ENCODE assay signal across 9 cellular contexts in genomic region chr16:89599451-89599858, GRCh38. TPM values are rescaled to one million over a fixed set of nuclear protein-coding genes. Genes with fewer than 3 reads are reported as not detected.
DNase-seq lines count a peak whose midpoint lies in the region; ATAC-seq and TF ChIP-seq lines count a peak whose summit lies in the region.
"Had no signal": no experiment of that assay in that cellular context is flagged by ENCODE, and none has a peak within 500 bp of the region (broad histone marks: within the 10 kb centered on the region; RNA-seq: fewer than 3 reads in every experiment).

No MANE protein-coding gene starts in this region.

- no peak overlapping the region for H3K56ac ChIP-seq in IMR-90 (ENCODE audit: extremely low read depth, insufficient read depth, low read length)

- ATAC-seq in IMR-90 (ENCODE audit: low read depth): no peak
- ATAC-seq in GM18870 (IDR thresholded peaks at IDR 0.05; ENCODE audit: unreplicated experiment): no peak

- TF ChIP-seq CTCF in IMR-90 (conservative IDR thresholded peaks at IDR 0.05; ENCODE audit: low read depth, low read length): peak; percentile 41

- no peak overlapping the region for H3K4me2 ChIP-seq in IMR-90 (ENCODE audit: low read depth, low read length)
- no peak overlapping the region for H3K4me2 ChIP-seq in mesenchymal stem cell (ENCODE audit: low read length, poor library complexity, severe bottlenecking)

- H4K91ac ChIP-seq in IMR-90 (ENCODE audit: insufficient read depth, low read depth, low read length) (no peak overlapping the region), mesenchymal stem cell (ENCODE audit: low read length) (no peak overlapping the region)

- H2AFZ ChIP-seq in IMR-90 (replicated peaks; ENCODE audit: low read length, poor library complexity) (peak overlapping the region; percentile 53), mesenchymal stem cell (ENCODE audit: low read depth, low read length) (no peak overlapping the region)

- peaks cover 10% of the 10 kb centered on the region for H4K20me1 ChIP-seq in IMR-90 (ENCODE audit: insufficient read depth, low read length)

- H3K36me3 ChIP-seq in IMR-90 (ENCODE audit: control insufficient read depth, insufficient read depth, low read length): no peaks in the 10 kb centered on the region; the same call in 1 of the 2 replicates
- H3K36me3 ChIP-seq in mesenchymal stem cell (ENCODE audit: control insufficient read depth in 1 of 2, insufficient read depth in 2 of 2, low read depth in 1 of 2, low read length in 2 of 2): peaks cover 0 to 3% of the 10 kb centered on the region in 2 experiments

- H4K5ac ChIP-seq in IMR-90 (ENCODE audit: low read depth, low read length): no peak overlapping the region

- peak overlapping the region; percentile 3 for H2AK9ac ChIP-seq in IMR-90 (replicated peaks; ENCODE audit: low read depth, low read length, poor library complexity)

- BruUV-seq in IMR-90 (replicated peaks; lab: Mats Ljungman, UMichigan): no TSS peak

- intact Hi-C loops in IMR-90 (cut with micrococcal nuclease): no loop called here
- intact Hi-C loops in activated CD4-positive, alpha-beta memory T cell treated with anti-CD3 and anti-CD28 coated beads for 36 hours (cut with micrococcal nuclease): no loop called here

- H3K27me3 Mint-ChIP-seq in activated CD4-positive, alpha-beta memory T cell treated with anti-CD3 and anti-CD28 coated beads for 36 hours: no peaks in the 10 kb centered on the region

- H2AK5ac ChIP-seq in IMR-90 (ENCODE audit: low read depth, low read length) (peak overlapping the region; percentile 43; the same call in 1 of the 2 replicates), mesenchymal stem cell (ENCODE audit: low read length, severe bottlenecking) (peak overlapping the region; percentile 69)

- H3K4me3 ChIP-seq in IMR-90 (ENCODE audit: insufficient read depth, low read depth, low read length) (no peak overlapping the region), mesenchymal stem cell (ENCODE audit: insufficient read depth in 1 of 2, low read depth in 1 of 2, low read length in 2 of 2) (peak overlapping the region in 1 of 2 experiments; percentile 27)

- in situ Hi-C loops in IMR-90 (cut with MboI; ENCODE audit: low sequenced_read_pairs): no loop called here

- H2BK12ac ChIP-seq in mesenchymal stem cell (ENCODE audit: low read length in 2 of 2): peak overlapping the region in 1 of 2 experiments; percentile 17

- H3K18ac ChIP-seq in IMR-90 (ENCODE audit: low read depth, low read length) (no peak overlapping the region), mesenchymal stem cell (ENCODE audit: low read depth in 1 of 2, low read length in 2 of 2) (no peak overlapping the region)

- peaks cover 12% of the 10 kb centered on the region for H3K4me1 ChIP-seq in IMR-90 (ENCODE audit: control insufficient read depth, insufficient read depth, low read length)
- H3K4me1 ChIP-seq in mesenchymal stem cell (ENCODE audit: control insufficient read depth, insufficient read depth, low read depth, low read length): peaks cover 27% of the 10 kb centered on the region

- no peak overlapping the region for H3K4me3 Mint-ChIP-seq in activated CD4-positive, alpha-beta memory T cell treated with anti-CD3 and anti-CD28 coated beads for 36 hours
- H3K4me3 Mint-ChIP-seq: T-helper 1 cell treated with Interleukin-12 subunit alpha and Interleukin-12 subunit beta and Interleukin-4 antibody, amounts not matched to agents 30 μg/mL and 1 μg/mL, for 36 hours had no signal

- H3K14ac ChIP-seq in IMR-90 (replicated peaks; ENCODE audit: low read depth, low read length): no peak overlapping the region
- peak overlapping the region in 1 of 2 experiments; percentile 13 for H3K14ac ChIP-seq in mesenchymal stem cell (ENCODE audit: low read length in 2 of 2)

- DNase-seq in Daoy (ENCODE audit: low read depth): peak; percentile 59
- no peak for DNase-seq in IMR-90
- peak; percentile 63 for DNase-seq in activated CD4-positive, alpha-beta memory T cell treated with anti-CD3 and anti-CD28 coated beads for 36 hours
- no peak for DNase-seq in mesenchymal stem cell
- DNase-seq in hippocampal formation (lab: John Stamatoyannopoulos, UW): no peak
- DNase-seq in substantia nigra (lab: John Stamatoyannopoulos, UW): no peak
- DNase-seq in NCI-H1436 treated with DMSO at 0.1 percent for 48 hours (lab: John Stamatoyannopoulos, UW): no peak

- H3K4me1 Mint-ChIP-seq in activated CD4-positive, alpha-beta memory T cell treated with anti-CD3 and anti-CD28 coated beads for 36 hours (ENCODE audit: low read depth): peaks cover 12% of the 10 kb centered on the region

- H3K27ac ChIP-seq in IMR-90 (ENCODE audit: insufficient read depth, low read length): no peak overlapping the region
- no peak overlapping the region for H3K27ac ChIP-seq in mesenchymal stem cell (ENCODE audit: low read length, poor library complexity, severe bottlenecking)
- no peak overlapping the region for H3K27ac ChIP-seq in substantia nigra (ENCODE audit: low read depth, low read length, poor library complexity, severe bottlenecking)

- dilution Hi-C loops in IMR-90 (cut with HindIII; ENCODE audit: low sequenced_read_pairs, unreplicated experiment): no loop called here

- no peak overlapping the region for H3K27ac Mint-ChIP-seq in activated CD4-positive, alpha-beta memory T cell treated with anti-CD3 and anti-CD28 coated beads for 36 hours
- H3K27ac Mint-ChIP-seq: T-helper 1 cell treated with Interleukin-12 subunit alpha and Interleukin-12 subunit beta and Interleukin-4 antibody, amounts not matched to agents 30 μg/mL and 1 μg/mL, for 36 hours had no signal

- H3K4ac ChIP-seq in IMR-90 (ENCODE audit: low read depth, low read length) (peak overlapping the region; percentile 32; the same call in 1 of the 2 replicates), mesenchymal stem cell (ENCODE audit: low read depth in 1 of 2, low read length in 2 of 2) (no peak overlapping the region)

- H3K9ac ChIP-seq in IMR-90 (ENCODE audit: low read depth, low read length) (no peak overlapping the region), mesenchymal stem cell (ENCODE audit: low read length) (no peak overlapping the region)

- peaks cover 5% of the 10 kb centered on the region for H3K9me1 ChIP-seq in IMR-90 (ENCODE audit: insufficient read depth, low read length)

- no peak overlapping the region for H3K23ac ChIP-seq in IMR-90 (ENCODE audit: low read depth, low read length)
- H3K23ac ChIP-seq in mesenchymal stem cell (ENCODE audit: low read length in 2 of 2): no peak overlapping the region

- no peaks in the 10 kb centered on the region for H3K36me3 Mint-ChIP-seq in activated CD4-positive, alpha-beta memory T cell treated with anti-CD3 and anti-CD28 coated beads for 36 hours

- H4K8ac ChIP-seq in IMR-90 (ENCODE audit: low read depth in 2 of 2, low read length in 2 of 2): no peak overlapping the region
- no peak overlapping the region for H4K8ac ChIP-seq in mesenchymal stem cell (ENCODE audit: low read length)

- no peak for TF ChIP-seq POLR2A in IMR-90 (IDR thresholded peaks at IDR 0.05; ENCODE audit: low read depth, low read length)

- CTCF ChIA-PET in IMR-90 (lab: Yijun Ruan, JAX): interaction anchor here (0.7 kb wide), 1 partner anchor 72 kb away, joined by 3 read pairs; no protein-coding TSS in a partner anchor
- CTCF ChIA-PET in activated CD4-positive, alpha-beta memory T cell treated with anti-CD3 and anti-CD28 coated beads for 36 hours (lab: Charles Lee): no interaction called here

- H2BK120ac ChIP-seq in IMR-90 (ENCODE audit: low read depth, low read length): no peak overlapping the region
- no peak overlapping the region for H2BK120ac ChIP-seq in mesenchymal stem cell (ENCODE audit: low read depth, low read length)

- H2BK5ac ChIP-seq in IMR-90 (ENCODE audit: low read depth, low read length, poor library complexity, severe bottlenecking): no peak overlapping the region
- H2BK5ac ChIP-seq in mesenchymal stem cell (ENCODE audit: low read depth, low read length, poor library complexity, severe bottlenecking): no peak overlapping the region

- no peaks in the 10 kb centered on the region for H3K9me3 ChIP-seq in IMR-90 (ENCODE audit: control insufficient read depth, insufficient read depth, low read length)
- no peaks in the 10 kb centered on the region for H3K9me3 ChIP-seq in mesenchymal stem cell (ENCODE audit: control insufficient read depth, low read length)

- TF ChIP-seq RAD21 in IMR-90 (IDR thresholded peaks at IDR 0.05; ENCODE audit: low read length): peak; percentile 29; the same call in 1 of the 2 replicates

- H3K79me1 ChIP-seq in IMR-90 (ENCODE audit: low read depth in 1 of 2, low read length in 2 of 2) (no peaks in the 10 kb centered on the region), mesenchymal stem cell (replicated peaks; ENCODE audit: low read length, poor library complexity, severe bottlenecking) (no peaks in the 10 kb centered on the region)

- POLR2A ChIA-PET in IMR-90 (lab: Charles Lee; ENCODE audit: unreplicated experiment): no interaction called here
- POLR2A ChIA-PET in activated CD4-positive, alpha-beta memory T cell treated with anti-CD3 and anti-CD28 coated beads for 36 hours (lab: Charles Lee): no interaction called here

- H3K27me3 ChIP-seq in IMR-90 (ENCODE audit: control insufficient read depth, insufficient read depth, low read length): no peaks in the 10 kb centered on the region
- H3K27me3 ChIP-seq in mesenchymal stem cell (ENCODE audit: control insufficient read depth in 1 of 2, insufficient read depth in 1 of 2, low read length in 2 of 2): no peaks in the 10 kb centered on the region

- H2BK20ac ChIP-seq in IMR-90 (ENCODE audit: low read depth, low read length): no peak overlapping the region

- WGBS in IMR-90 (ENCODE audit: extremely low coverage in 2 of 2, insufficient read length in 1 of 2), 2 experiments: 48% methylated on average over 3 of the region's 8 CpGs; no CpG with 5 or more reads in 1 of the 2 experiments
- 41% methylated on average over 7 of the region's 8 CpGs for WGBS in mesenchymal stem cell

- no peaks in the 10 kb centered on the region for H3K9me3 Mint-ChIP-seq in activated CD4-positive, alpha-beta memory T cell treated with anti-CD3 and anti-CD28 coated beads for 36 hours
- H3K9me3 Mint-ChIP-seq: T-helper 1 cell treated with Interleukin-12 subunit alpha and Interleukin-12 subunit beta and Interleukin-4 antibody, amounts not matched to agents 30 μg/mL and 1 μg/mL, for 36 hours had no signal

- H2BK15ac ChIP-seq in IMR-90 (ENCODE audit: low read depth, low read length) (no peak overlapping the region), mesenchymal stem cell (ENCODE audit: low read depth, poor library complexity, severe bottlenecking) (no peak overlapping the region)

RNA-seq across cellular contexts. Expression of gene DPEP1, which starts 14.0 kb away (rescaled TPM):
- 0.09 TPM in 1 of 2 replicates, not detected in the other for total RNA-seq in Daoy (2014; rRNA removed; shearing (Covaris generic))
- not detected in 2 replicates for total RNA-seq in IMR-90 (2012; rRNA removed)
- polyA plus RNA-seq in IMR-90 (2012; rRNA removed): not detected in 2 replicates
- not detected in 2 replicates for polyA plus RNA-seq in IMR-90 (2012; cell fraction: cytosol; rRNA removed)
- not detected in 2 replicates for polyA plus RNA-seq in IMR-90 (2012; cell fraction: nucleus; rRNA removed; ENCODE audit: low replicate concordance)
- not detected for total RNA-seq in activated CD4-positive, alpha-beta memory T cell treated with anti-CD3 and anti-CD28 coated beads for 36 hours
- polyA plus RNA-seq in mesenchymal stem cell (2013, experiment 1 of 2): not detected
- polyA plus RNA-seq in mesenchymal stem cell (2013, experiment 2 of 2): not detected

RNA-seq across cellular contexts. Expression of gene CPNE7, which starts 23.9 kb away (rescaled TPM):
- total RNA-seq in Daoy (2014; rRNA removed; shearing (Covaris generic)): 2.6 and 3.4 TPM in 2 replicates
- 5.0 and 5.4 TPM in 2 replicates for total RNA-seq in IMR-90 (2012; rRNA removed)
- polyA plus RNA-seq in IMR-90 (2012; rRNA removed): 17.4 and 17.7 TPM in 2 replicates
- 5.8 and 13.6 TPM in 2 replicates for polyA plus RNA-seq in IMR-90 (2012; cell fraction: cytosol; rRNA removed)
- 145 and 321 TPM in 2 replicates for polyA plus RNA-seq in IMR-90 (2012; cell fraction: nucleus; rRNA removed; ENCODE audit: low replicate concordance)
- 1 to 10 TPM; 6.2 to 7.1 TPM for total RNA-seq in activated CD4-positive, alpha-beta memory T cell treated with anti-CD3 and anti-CD28 coated beads for 36 hours
- 5.6 TPM for polyA plus RNA-seq in mesenchymal stem cell (2013, experiment 1 of 2)
- polyA plus RNA-seq in mesenchymal stem cell (2013, experiment 2 of 2): 4.8 TPM

RNA-seq across cellular contexts. Expression of gene RPL13, which starts 39.0 kb away (rescaled TPM):
- 4,474 and 4,750 TPM in 2 replicates for total RNA-seq in Daoy (2014; rRNA removed; shearing (Covaris generic))
- total RNA-seq in IMR-90 (2012; rRNA removed): 1,549 and 2,098 TPM in 2 replicates
- polyA plus RNA-seq in IMR-90 (2012; rRNA removed): 3,527 and 5,396 TPM in 2 replicates
- polyA plus RNA-seq in IMR-90 (2012; cell fraction: cytosol; rRNA removed): 7,098 and 10,427 TPM in 2 replicates
- polyA plus RNA-seq in IMR-90 (2012; cell fraction: nucleus; rRNA removed; ENCODE audit: low replicate concordance): 1,689 and 3,565 TPM in 2 replicates
- total RNA-seq in activated CD4-positive, alpha-beta memory T cell treated with anti-CD3 and anti-CD28 coated beads for 36 hours: 1,000 to 10,000 TPM; 3,430 to 3,468 TPM
- 2,898 TPM for polyA plus RNA-seq in mesenchymal stem cell (2013, experiment 1 of 2)
- 2,946 TPM for polyA plus RNA-seq in mesenchymal stem cell (2013, experiment 2 of 2)

RNA-seq across cellular contexts. Expression of gene CHMP1A, which starts 58.1 kb away (rescaled TPM):
- 69.7 and 80.2 TPM in 2 replicates for total RNA-seq in Daoy (2014; rRNA removed; shearing (Covaris generic))
- total RNA-seq in IMR-90 (2012; rRNA removed): 99.8 and 113 TPM in 2 replicates
- 97.3 and 112 TPM in 2 replicates for polyA plus RNA-seq in IMR-90 (2012; rRNA removed)
- 84.9 and 127 TPM in 2 replicates for polyA plus RNA-seq in IMR-90 (2012; cell fraction: cytosol; rRNA removed)
- polyA plus RNA-seq in IMR-90 (2012; cell fraction: nucleus; rRNA removed; ENCODE audit: low replicate concordance): 115 and 242 TPM in 2 replicates
- 10 to 100 TPM; 74.6 to 76.3 TPM for total RNA-seq in activated CD4-positive, alpha-beta memory T cell treated with anti-CD3 and anti-CD28 coated beads for 36 hours
- polyA plus RNA-seq in mesenchymal stem cell (2013, experiment 1 of 2): 46.7 TPM
- 45.2 TPM for polyA plus RNA-seq in mesenchymal stem cell (2013, experiment 2 of 2)

RNA-seq across cellular contexts. Expression of gene SPATA33, which starts 58.2 kb away (rescaled TPM):
- total RNA-seq in Daoy (2014; rRNA removed; shearing (Covaris generic)): 4.9 and 6.7 TPM in 2 replicates
- total RNA-seq in IMR-90 (2012; rRNA removed): 0.90 and 1.1 TPM in 2 replicates
- polyA plus RNA-seq in IMR-90 (2012; rRNA removed): 3.2 and 3.4 TPM in 2 replicates
- 1.8 and 2.4 TPM in 2 replicates for polyA plus RNA-seq in IMR-90 (2012; cell fraction: cytosol; rRNA removed)
- 7.6 and 17.1 TPM in 2 replicates for polyA plus RNA-seq in IMR-90 (2012; cell fraction: nucleus; rRNA removed; ENCODE audit: low replicate concordance)
- 10 to 100 TPM in 1 of 2 experiments, 1 to 10 TPM in 1; 7.1 to 10.1 TPM for total RNA-seq in activated CD4-positive, alpha-beta memory T cell treated with anti-CD3 and anti-CD28 coated beads for 36 hours
- 9.7 TPM for polyA plus RNA-seq in mesenchymal stem cell (2013, experiment 1 of 2)
- polyA plus RNA-seq in mesenchymal stem cell (2013, experiment 2 of 2): 8.6 TPM

Comparison
In these comparisons a context has a peak if more than half of its experiments do, and no peak if none do; other contexts are left out.
1. DNase-seq: peak in Daoy (single experiment) and activated CD4-positive, alpha-beta memory T cell treated with anti-CD3 and anti-CD28 coated beads for 36 hours (single experiment); none in IMR-90 (single experiment), mesenchymal stem cell (single experiment), hippocampal formation (0 of 2), substantia nigra (0 of 49) and NCI-H1436 treated with DMSO at 0.1 percent for 48 hours (single experiment).